ENCODE assay signal across 32 cellular contexts in genomic region chr17:78530675-78531074, GRCh38. TPM values are rescaled to one million over a fixed set of nuclear protein-coding genes. Genes with fewer than 3 reads are reported as not detected.
"Had no signal": no experiment of that assay in that cellular context is flagged by ENCODE, and none has a peak within 500 bp of the region (broad histone marks: within the 10 kb centered on the region; RNA-seq: fewer than 3 reads in every experiment).

No MANE protein-coding gene starts in this region.

- H3K4me3 Mint-ChIP-seq: activated CD4-positive, alpha-beta memory T cell treated with anti-CD3 and anti-CD28 coated beads for 36 hours; activated CD4-positive, alpha-beta T cell treated with anti-CD3 and anti-CD28 coated beads for 36 hours; activated CD4-positive, alpha-beta T cell treated with anti-CD3 and anti-CD28 coated beads, Interleukin-2, amount 10 ng/mL, durations not matched to agents 24 days and 14 days; activated CD8-positive, alpha-beta memory T cell treated with anti-CD3 and anti-CD28 coated beads, Interleukin-2, amount 10 ng/mL, durations not matched to agents 7 days and 5 days; activated CD8-positive, alpha-beta T cell treated with anti-CD3 and anti-CD28 coated beads, Interleukin-2, amount 10 ng/mL, durations not matched to agents 7 days and 5 days; activated naive CD8-positive, alpha-beta T cell; activated T-helper 1 cell treated with anti-CD3 and anti-CD28 coated beads, Interleukin-12 subunit alpha, Interleukin-12 subunit beta, Interleukin-2, Interleukin-4 antibody, amounts not matched to agents 30 ng/mL and 10 ng/mL and 1 ng/mL, durations not matched to agents 14 hours and 24 hours and 36 hours; T-helper 17 cell; T-helper 2 cell treated with Interferon-gamma antibody and Interleukin-4, amounts not matched to agents 5 μg/mL and 100 μg/mL, for 36 hours had no signal

- ATAC-seq: activated CD4-positive, alpha-beta T cell treated with anti-CD3 and anti-CD28 coated beads for 36 hours; activated CD8-positive, alpha-beta memory T cell treated with anti-CD3 and anti-CD28 coated beads, Interleukin-2, amount 10 ng/mL, durations not matched to agents 7 days and 5 days; activated CD8-positive, alpha-beta T cell treated with anti-CD3 and anti-CD28 coated beads, Interleukin-2, amount 10 ng/mL, durations not matched to agents 7 days and 5 days; gastroesophageal sphincter; T-helper 17 cell had no signal

- DNase-seq: activated CD4-positive, alpha-beta memory T cell treated with anti-CD3 and anti-CD28 coated beads for 36 hours; activated CD4-positive, alpha-beta T cell treated with anti-CD3 and anti-CD28 coated beads for 36 hours; activated CD4-positive, alpha-beta T cell treated with anti-CD3 and anti-CD28 coated beads, Interleukin-2, amount 10 ng/mL, durations not matched to agents 24 days and 14 days; activated CD4-positive, CD25-positive, alpha-beta regulatory T cell; activated CD4-positive, CD25-positive, alpha-beta regulatory T cell treated with anti-CD3 and anti-CD28 coated beads, Interleukin-2, amount 50 U/mL, for 72 hours; activated CD8-positive, alpha-beta memory T cell treated with anti-CD3 and anti-CD28 coated beads, Interleukin-2, amount 10 ng/mL, durations not matched to agents 7 days and 5 days; activated CD8-positive, alpha-beta memory T cell treated with anti-CD3 and anti-CD28 coated beads, Interleukin-2, amount 50 U/mL, for 4 hours; activated CD8-positive, alpha-beta T cell treated with anti-CD3 and anti-CD28 coated beads, Interleukin-2, amount 10 ng/mL, durations not matched to agents 7 days and 5 days; activated gamma-delta T cell treated with Interleukin-2 at 50 U/mL for 16 hours; activated naive CD4-positive, alpha-beta T cell treated with anti-CD3 and anti-CD28 coated beads, Interleukin-2, amount 50 U/mL, for 16 hours; activated naive CD4-positive, alpha-beta T cell treated with Interleukin-2 at 50 U/mL for 16 hours; activated T-cell treated with anti-CD3 and anti-CD28 coated beads, Interleukin-2, amount 50 U/mL, for 1 hour; activated T-cell treated with anti-CD3 and anti-CD28 coated beads, Interleukin-2, amount 50 U/mL, for 48 hours; body of pancreas; colonic mucosa; effector CD8-positive, alpha-beta T cell; esophagus squamous epithelium; foreskin melanocyte; T-helper 1 cell; T-helper 17 cell; T1000 had no signal

- H3K36me3 ChIP-seq: adrenal gland, colonic mucosa, esophagus squamous epithelium, gastroesophageal sphincter had no signal

- H3K4me1 ChIP-seq: adrenal gland, colonic mucosa had no signal

- H3K27me3 ChIP-seq: adrenal gland, body of pancreas, colonic mucosa, esophagus squamous epithelium, gastroesophageal sphincter had no signal

- H3K27me3 Mint-ChIP-seq: activated CD4-positive, alpha-beta memory T cell treated with anti-CD3 and anti-CD28 coated beads for 36 hours; activated CD4-positive, alpha-beta T cell treated with anti-CD3 and anti-CD28 coated beads for 36 hours; activated CD4-positive, alpha-beta T cell treated with anti-CD3 and anti-CD28 coated beads, Interleukin-2, amount 10 ng/mL, durations not matched to agents 24 days and 14 days; activated naive CD8-positive, alpha-beta T cell; T-helper 17 cell had no signal

- H3K27ac Mint-ChIP-seq: activated CD4-positive, alpha-beta memory T cell treated with anti-CD3 and anti-CD28 coated beads for 36 hours; activated CD4-positive, alpha-beta T cell treated with anti-CD3 and anti-CD28 coated beads for 36 hours; activated CD4-positive, alpha-beta T cell treated with anti-CD3 and anti-CD28 coated beads, Interleukin-2, amount 10 ng/mL, durations not matched to agents 24 days and 14 days; activated CD8-positive, alpha-beta memory T cell treated with anti-CD3 and anti-CD28 coated beads, Interleukin-2, amount 10 ng/mL, durations not matched to agents 7 days and 5 days; activated CD8-positive, alpha-beta T cell treated with anti-CD3 and anti-CD28 coated beads, Interleukin-2, amount 10 ng/mL, durations not matched to agents 7 days and 5 days; activated naive CD8-positive, alpha-beta T cell; activated T-helper 1 cell treated with anti-CD3 and anti-CD28 coated beads, Interleukin-12 subunit alpha, Interleukin-12 subunit beta, Interleukin-2, Interleukin-4 antibody, amounts not matched to agents 30 ng/mL and 10 ng/mL and 1 ng/mL, durations not matched to agents 14 hours and 24 hours and 36 hours; activated T-helper 2 cell treated with anti-CD3 and anti-CD28 coated beads, Interferon-gamma antibody, Interleukin-2, Interleukin-4, amounts not matched to agents 10 μg/mL and 5 μg/mL and 100 μg/mL, durations not matched to agents 14 hours and 24 hours and 36 hours; T-helper 2 cell treated with Interferon-gamma antibody and Interleukin-4, amounts not matched to agents 5 μg/mL and 100 μg/mL, for 36 hours had no signal

- H3K36me3 Mint-ChIP-seq: activated CD4-positive, alpha-beta memory T cell treated with anti-CD3 and anti-CD28 coated beads for 36 hours; activated CD8-positive, alpha-beta memory T cell treated with anti-CD3 and anti-CD28 coated beads, Interleukin-2, amount 10 ng/mL, durations not matched to agents 7 days and 5 days; activated naive CD8-positive, alpha-beta T cell had no signal

- H3K4me3 ChIP-seq: adrenal gland, body of pancreas, colonic mucosa, esophagus squamous epithelium, gastroesophageal sphincter had no signal

- H3K9me3 Mint-ChIP-seq: activated CD4-positive, alpha-beta memory T cell treated with anti-CD3 and anti-CD28 coated beads for 36 hours; activated CD4-positive, alpha-beta T cell treated with anti-CD3 and anti-CD28 coated beads, Interleukin-2, amount 10 ng/mL, durations not matched to agents 24 days and 14 days; activated T-helper 1 cell treated with anti-CD3 and anti-CD28 coated beads, Interleukin-12 subunit alpha, Interleukin-12 subunit beta, Interleukin-2, Interleukin-4 antibody, amounts not matched to agents 30 ng/mL and 10 ng/mL and 1 ng/mL, durations not matched to agents 14 hours and 24 hours and 36 hours; activated T-helper 2 cell treated with anti-CD3 and anti-CD28 coated beads, Interferon-gamma antibody, Interleukin-2, Interleukin-4, amounts not matched to agents 10 μg/mL and 5 μg/mL and 100 μg/mL, durations not matched to agents 14 hours and 24 hours and 36 hours; T-helper 2 cell treated with Interferon-gamma antibody and Interleukin-4, amounts not matched to agents 5 μg/mL and 100 μg/mL, for 36 hours had no signal

- H3K27ac ChIP-seq: adrenal gland, body of pancreas, colonic mucosa, epithelial cell of prostate, esophagus squamous epithelium, gastroesophageal sphincter had no signal

- H3K9me3 ChIP-seq: adrenal gland, body of pancreas, colonic mucosa, esophagus squamous epithelium, gastroesophageal sphincter had no signal

RNA-seq across cellular contexts. Expression of gene DNAH17, which starts 46.5 kb away (rescaled TPM):
- total RNA-seq: body of pancreas, endothelial cell of umbilical vein, fibroblast of lung, fibroblast of villous mesenchyme, glomerular endothelial cell had no signal
